ENCODE assay signal across 10 cellular contexts in the genomic region with DNA sequence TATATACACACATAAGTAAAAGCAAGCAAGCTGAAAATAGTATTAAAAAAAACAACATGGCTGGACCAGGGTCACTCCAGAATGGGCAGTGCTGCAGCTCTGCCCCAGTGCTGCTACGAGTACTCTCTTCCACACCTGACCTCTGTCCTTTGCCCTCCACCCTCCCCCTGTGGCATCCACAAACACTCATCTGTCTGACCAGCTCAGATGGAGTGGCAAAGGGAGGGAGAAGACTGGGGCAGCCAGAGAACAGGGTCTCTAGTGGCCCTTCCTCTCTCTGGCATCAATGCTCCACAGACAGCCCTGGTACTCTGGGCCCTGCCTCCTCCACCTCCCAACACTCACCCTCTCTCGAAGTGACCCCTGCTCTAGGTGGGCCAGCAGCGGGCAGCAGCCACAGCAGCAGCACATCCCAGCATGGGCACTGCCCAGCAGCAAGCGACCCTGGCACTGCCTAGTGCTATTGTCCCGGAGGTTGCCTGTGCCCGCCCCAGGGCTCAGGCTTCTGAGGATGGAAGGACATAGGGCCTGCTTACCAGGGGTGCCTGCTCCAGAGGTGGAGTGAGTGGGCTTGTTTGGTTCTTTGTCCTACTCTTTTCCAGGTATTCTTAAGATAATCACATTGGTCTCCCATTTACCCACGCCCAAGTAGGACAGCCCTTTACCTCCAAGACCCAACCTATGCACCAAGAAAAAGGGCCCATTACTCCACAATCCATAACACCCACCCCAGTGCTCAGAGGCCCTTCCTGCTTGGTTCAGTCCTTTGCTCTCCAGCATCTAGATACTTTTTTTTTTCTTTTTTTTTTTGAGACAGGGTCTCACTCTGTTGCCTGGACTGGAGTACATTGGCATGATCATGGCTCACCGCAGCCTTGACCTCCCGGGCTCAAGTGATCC. TPM values are rescaled to one million over a fixed set of nuclear protein-coding genes. Genes with fewer than 3 reads are reported as not detected.
A peak's percentile ranks its signal among the peaks of the same experiment; 100 is the strongest.
DNase-seq lines count a peak whose midpoint lies in the region; ATAC-seq, FAIRE-seq and TF ChIP-seq lines count a peak whose summit lies in the region.
"Had no signal": no experiment of that assay in that cellular context is flagged by ENCODE, and none has a peak within 500 bp of the region (broad histone marks: within the 10 kb centered on the region; RNA-seq: fewer than 3 reads in every experiment).

No MANE protein-coding gene starts in this region.

- WGBS in A549 (ENCODE audit: missing lambda C conversion rate), result 89% methylated on average over 9 of the region's 9 CpGs

- DNase-seq in A549 (ENCODE audit: low read depth in 1 of 2, low spot score in 1 of 2), result no peak
- no peak for DNase-seq in HFFc6
- DNase-seq in breast epithelium (ENCODE audit: low spot score in 2 of 2), result no peak
- DNase-seq in natural killer cell treated with Interleukin-12 subunit alpha and Interleukin-12 subunit beta and Interleukin-15 and Interleukin-18, amount 100 ng/mL, for 72 hours (ENCODE audit: low spot score), result no peak
- no peak for DNase-seq in urothelium cell line (ENCODE audit: low spot score)
- DNase-seq: NCI-H1105 had no signal

- no peak overlapping the region for H3K4me3 Mint-ChIP-seq in HFFc6
- H3K4me3 Mint-ChIP-seq in natural killer cell treated with Interleukin-12 subunit alpha and Interleukin-12 subunit beta and Interleukin-15 and Interleukin-18, amount 100 ng/mL, for 72 hours, result peak overlapping the region; percentile 67

- CTCF ChIA-PET in A549 (lab: Yijun Ruan, JAX), result interaction anchor here (1.0 to 1.6 kb wide), 3 partner anchors 10 to 28 kb away, joined by 3 to 4 read pairs (median 3); no protein-coding TSS in a partner anchor

- no peaks in the 10 kb centered on the region for H3K27me3 ChIP-seq in breast epithelium

- intact Hi-C loops in breast epithelium (cut with DNase I; ENCODE audit: low total_unique reads), result no loop called here

- peaks cover 2% of the 10 kb centered on the region for H3K36me3 ChIP-seq in breast epithelium

- H3K27ac ChIP-seq in A549 (0 out of 6 replicates have a peak overlapping the region, but pooled peaks of 1 of the 2 experiments have one; percentile 28), breast epithelium (peak overlapping the region; percentile 20 to 96)

- H3K36me3 Mint-ChIP-seq in HFFc6 (ENCODE audit: low read depth), result peaks cover 29% of the 10 kb centered on the region
- H3K36me3 Mint-ChIP-seq in natural killer cell treated with Interleukin-12 subunit alpha and Interleukin-12 subunit beta and Interleukin-15 and Interleukin-18, amount 100 ng/mL, for 72 hours, result peaks cover 12% of the 10 kb centered on the region

- H3K4me2 ChIP-seq in A549, result peak overlapping the region; percentile 55; the same call in 2 of the 3 replicates

- no peak for TF ChIP-seq POLR2A in A549 (IDR thresholded peaks at IDR 0.05; ENCODE audit: low read length)
- no peak for TF ChIP-seq POLR2A in breast epithelium (IDR thresholded peaks at IDR 0.05)

- H3K9me3 Mint-ChIP-seq in HFFc6, result no peaks in the 10 kb centered on the region
- no peaks in the 10 kb centered on the region for H3K9me3 Mint-ChIP-seq in natural killer cell treated with Interleukin-12 subunit alpha and Interleukin-12 subunit beta and Interleukin-15 and Interleukin-18, amount 100 ng/mL, for 72 hours

- no peak for TF ChIP-seq EP300 in A549 (IDR thresholded peaks at IDR 0.05)

- POLR2A ChIA-PET in A549 (lab: Yijun Ruan, JAX), result no interaction called here

- no peaks in the 10 kb centered on the region for H3K9me3 ChIP-seq in A549
- H3K9me3 ChIP-seq in breast epithelium, result no peaks in the 10 kb centered on the region

- FAIRE-seq in A549 (lab: Jason Lieb, UNC) (no peak), urothelium cell line (lab: Jason Lieb, UNC) (no peak)

- TF ChIP-seq CTCF in A549 (IDR thresholded peaks at IDR 0.05) (no peak), HFFc6 (IDR thresholded peaks at IDR 0.05) (no peak), breast epithelium (IDR thresholded peaks at IDR 0.05) (no peak)

- H3K27ac Mint-ChIP-seq in HFFc6, result peak overlapping the region; percentile 70
- peak overlapping the region; percentile 95 to 96 for H3K27ac Mint-ChIP-seq in natural killer cell treated with Interleukin-12 subunit alpha and Interleukin-12 subunit beta and Interleukin-15 and Interleukin-18, amount 100 ng/mL, for 72 hours

- ATAC-seq in A549, result no peak
- ATAC-seq in natural killer cell treated with Interleukin-12 subunit alpha and Interleukin-12 subunit beta and Interleukin-15 and Interleukin-18, amount 100 ng/mL, for 72 hours, result no peak
- no peak for ATAC-seq in HG03025 (IDR thresholded peaks at IDR 0.05; ENCODE audit: low FRiP score, unreplicated experiment)
- ATAC-seq in GM19452 (IDR thresholded peaks at IDR 0.05; ENCODE audit: unreplicated experiment), result no peak
- ATAC-seq in HG02759 (IDR thresholded peaks at IDR 0.05; ENCODE audit: unreplicated experiment), result no peak

- H3K4me1 ChIP-seq in A549 (peaks cover 91% of the 10 kb centered on the region), breast epithelium (peaks cover 12 to 34% of the 10 kb centered on the region in 2 donors)

- peaks cover 94% of the 10 kb centered on the region for H3K4me1 Mint-ChIP-seq in HFFc6 (ENCODE audit: low read depth)
- peaks cover 88 to 96% of the 10 kb centered on the region in 2 donors for H3K4me1 Mint-ChIP-seq in natural killer cell treated with Interleukin-12 subunit alpha and Interleukin-12 subunit beta and Interleukin-15 and Interleukin-18, amount 100 ng/mL, for 72 hours (ENCODE audit: low read depth in 2 of 2)

- H3K4me3 ChIP-seq in A549, result no peak overlapping the region
- no peak overlapping the region for H3K4me3 ChIP-seq in breast epithelium

- no peaks in the 10 kb centered on the region; the same call in none of the 2 replicates for H3K27me3 Mint-ChIP-seq in HFFc6 (ENCODE audit: insufficient read depth)
- no peaks in the 10 kb centered on the region for H3K27me3 Mint-ChIP-seq in natural killer cell treated with Interleukin-12 subunit alpha and Interleukin-12 subunit beta and Interleukin-15 and Interleukin-18, amount 100 ng/mL, for 72 hours

- TF ChIP-seq RAD21 in A549 (conservative IDR thresholded peaks at IDR 0.05 in 1 of 2, IDR thresholded peaks at IDR 0.05 in 1 of 2), result no peak

TF ChIP-seq in A549, 52 proteins besides CTCF, POLR2A, EP300 and RAD21 (continues in another document):
- TF ChIP-seq NFE2L2 (conservative IDR thresholded peaks at IDR 0.05; ENCODE audit: low read length) (no peak), HEYL (CRISPR knock-in tag; IDR thresholded peaks at IDR 0.05) (no peak), HOXA7 (CRISPR knock-in tag; IDR thresholded peaks at IDR 0.05) (no peak), FOXS1 (CRISPR knock-in tag; IDR thresholded peaks at IDR 0.05) (no peak), ESRRA (IDR thresholded peaks at IDR 0.05; ENCODE audit: borderline replicate concordance, low read length) (no peak), HDAC2 (IDR thresholded peaks at IDR 0.05) (no peak), SMC3 (IDR thresholded peaks at IDR 0.05) (no peak)

RNA-seq across cellular contexts. Expression of a gene that starts 6.2 kb away (rescaled TPM):
- polyA plus RNA-seq in A549 (2011; rRNA removed) (67.4 and 69.1 TPM in 2 replicates), A549 (2017; fragmentation: RNase III; extraction: RNeasy Plus Mini Kit Qiagen cat#74134 plus additional on column Dnase treatment) (21.3 to 21.5 TPM (median 21.5 TPM) in 3 replicates)
- 22.8 and 23.2 TPM in 2 replicates for polyA plus RNA-seq in A549 (2012; cell fraction: cytosol; rRNA removed)
- 66.0 and 69.8 TPM in 2 replicates for polyA plus RNA-seq in A549 (2012; cell fraction: nucleus; rRNA removed)
- 84.0 and 96.7 TPM in 2 replicates for polyA minus RNA-seq in A549 (2011; rRNA and poly(A)+ RNA removed)
- 10 to 100 TPM; 82.0 to 94.6 (median 83.9) TPM for total RNA-seq in HFFc6 (2021; fragmentation: NEBNext Ultra II Directional; extraction: Animal tissue kit (Norgen Biotek cat#: 25700))
- 10 to 100 TPM; 81.8 to 93.7 (median 90.4) TPM for total RNA-seq in breast epithelium
- 100 to 1,000 TPM; 205 to 234 TPM for total RNA-seq in natural killer cell treated with Interleukin-12 subunit alpha and Interleukin-12 subunit beta and Interleukin-15 and Interleukin-18, amount 100 ng/mL, for 72 hours

RNA-seq across cellular contexts. Expression of a gene that starts 30.7 kb away (rescaled TPM):
- polyA plus RNA-seq in A549 (2011; rRNA removed), result 0.12 TPM in 1 of 2 replicates, not detected in the other
- 0.03 and 0.05 TPM in 2 replicates for polyA plus RNA-seq in A549 (2012; cell fraction: cytosol; rRNA removed)
- 0.07 TPM in 1 of 2 replicates, not detected in the other for polyA plus RNA-seq in A549 (2012; cell fraction: nucleus; rRNA removed)
- polyA plus RNA-seq in A549 (2017; fragmentation: RNase III; extraction: RNeasy Plus Mini Kit Qiagen cat#74134 plus additional on column Dnase treatment), result 0.06 TPM in 1 of 3 replicates, not detected in the others
- not detected in 2 replicates for polyA minus RNA-seq in A549 (2011; rRNA and poly(A)+ RNA removed)
- not detected for total RNA-seq in HFFc6 (2021; fragmentation: NEBNext Ultra II Directional; extraction: Animal tissue kit (Norgen Biotek cat#: 25700))
- total RNA-seq in breast epithelium, result not detected
- not detected for total RNA-seq in natural killer cell treated with Interleukin-12 subunit alpha and Interleukin-12 subunit beta and Interleukin-15 and Interleukin-18, amount 100 ng/mL, for 72 hours
- total RNA-seq: SK-MEL-5 had no signal

RNA-seq across cellular contexts. Expression of a gene that starts 37.9 kb away (rescaled TPM):
- polyA plus RNA-seq in A549 (2011; rRNA removed) (69.9 and 72.3 TPM in 2 replicates), A549 (2017; fragmentation: RNase III; extraction: RNeasy Plus Mini Kit Qiagen cat#74134 plus additional on column Dnase treatment) (35.7 to 37.9 TPM (median 37.7 TPM) in 3 replicates)
- 22.6 and 30.2 TPM in 2 replicates for polyA plus RNA-seq in A549 (2012; cell fraction: cytosol; rRNA removed)
- 52.1 and 67.4 TPM in 2 replicates for polyA plus RNA-seq in A549 (2012; cell fraction: nucleus; rRNA removed)
- 58.0 and 90.2 TPM in 2 replicates for polyA minus RNA-seq in A549 (2011; rRNA and poly(A)+ RNA removed)
- total RNA-seq in HFFc6 (2021; fragmentation: NEBNext Ultra II Directional; extraction: Animal tissue kit (Norgen Biotek cat#: 25700)), result 10 to 100 TPM; 22.6 to 26.1 (median 23.5) TPM
- 10 to 100 TPM; 52.0 to 81.5 (median 64.2) TPM for total RNA-seq in breast epithelium
- total RNA-seq in natural killer cell treated with Interleukin-12 subunit alpha and Interleukin-12 subunit beta and Interleukin-15 and Interleukin-18, amount 100 ng/mL, for 72 hours, result 10 to 100 TPM; 47.6 to 96.0 TPM

RNA-seq across cellular contexts. Expression of a gene that starts 48.6 kb away (rescaled TPM):
- polyA plus RNA-seq in A549 (2011; rRNA removed) (382 and 581 TPM in 2 replicates), A549 (2017; fragmentation: RNase III; extraction: RNeasy Plus Mini Kit Qiagen cat#74134 plus additional on column Dnase treatment) (255 to 266 TPM (median 261 TPM) in 3 replicates)
- 298 and 314 TPM in 2 replicates for polyA plus RNA-seq in A549 (2012; cell fraction: cytosol; rRNA removed)
- polyA plus RNA-seq in A549 (2012; cell fraction: nucleus; rRNA removed), result 230 and 535 TPM in 2 replicates
- polyA minus RNA-seq in A549 (2011; rRNA and poly(A)+ RNA removed), result 225 and 325 TPM in 2 replicates
- total RNA-seq in HFFc6 (2021; fragmentation: NEBNext Ultra II Directional; extraction: Animal tissue kit (Norgen Biotek cat#: 25700)), result 100 to 1,000 TPM; 341 to 419 (median 374) TPM
- total RNA-seq in breast epithelium, result 100 to 1,000 TPM; 305 to 407 (median 370) TPM
- 100 to 1,000 TPM; 240 to 299 TPM for total RNA-seq in natural killer cell treated with Interleukin-12 subunit alpha and Interleukin-12 subunit beta and Interleukin-15 and Interleukin-18, amount 100 ng/mL, for 72 hours
